In genomic region chr17:21037117-21037803, GRCh38 we compare ENCODE assay signal across 11 cellular contexts. TPM values are rescaled to one million over a fixed set of nuclear protein-coding genes. Genes with fewer than 3 reads are reported as not detected.
A peak's percentile ranks its signal among the peaks of the same experiment; 100 is the strongest.
DNase-seq lines count a peak whose midpoint lies in the region; ATAC-seq and TF ChIP-seq lines count a peak whose summit lies in the region.
"Had no signal": no experiment of that assay in that cellular context is flagged by ENCODE, and none has a peak within 500 bp of the region (broad histone marks: within the 10 kb centered on the region; RNA-seq: fewer than 3 reads in every experiment).

No MANE protein-coding gene starts in this region.

- H3K9me3 Mint-ChIP-seq in CD8-positive, alpha-beta T cell, result no peaks in the 10 kb centered on the region
- no peaks in the 10 kb centered on the region for H3K9me3 Mint-ChIP-seq in chondrocyte (ENCODE audit: low read depth)

- H4K20me1 ChIP-seq in Karpas-422 (ENCODE audit: insufficient read depth, low read depth, low read length), result peaks cover 84% of the 10 kb centered on the region

- no peak overlapping the region for H3K9ac ChIP-seq in Karpas-422 (ENCODE audit: low read length)
- H3K9ac ChIP-seq in parathyroid adenoma, result no peak overlapping the region

- no peaks in the 10 kb centered on the region for H3K9me2 ChIP-seq in Karpas-422 (replicated peaks; ENCODE audit: insufficient read depth, low read length)

- H3K79me2 ChIP-seq in Karpas-422 (ENCODE audit: low read length) (peaks cover 99% of the 10 kb centered on the region), parathyroid adenoma (peaks cover 69% of the 10 kb centered on the region)

- no peaks in the 10 kb centered on the region for H3K27me3 ChIP-seq in CD8-positive, alpha-beta T cell (ENCODE audit: insufficient read depth, low read length)
- H3K27me3 ChIP-seq in Karpas-422 (ENCODE audit: low read length) (no peaks in the 10 kb centered on the region), parathyroid adenoma (ENCODE audit: control insufficient read depth, insufficient read depth, low read length) (no peaks in the 10 kb centered on the region)
- H3K27me3 ChIP-seq: upper lobe of left lung had no signal

- no peak overlapping the region for H3K4me3 ChIP-seq in CD8-positive, alpha-beta T cell (ENCODE audit: low read depth, low read length)
- H3K4me3 ChIP-seq in Karpas-422 (ENCODE audit: low read length), result 0 out of 2 replicates have a peak overlapping the region, but pooled peaks have one; percentile 15
- H3K4me3 ChIP-seq in parathyroid adenoma (ENCODE audit: low read depth, low read length), result no peak overlapping the region
- H3K4me3 ChIP-seq: upper lobe of left lung had no signal

- H2AFZ ChIP-seq in Karpas-422 (ENCODE audit: low read length), result no peak overlapping the region
- no peak overlapping the region for H2AFZ ChIP-seq in parathyroid adenoma

- H3K27ac Mint-ChIP-seq in CD8-positive, alpha-beta T cell, result peak overlapping the region; percentile 29
- peak overlapping the region; percentile 23 for H3K27ac Mint-ChIP-seq in chondrocyte (ENCODE audit: unreplicated experiment)

- no peak overlapping the region for H3K27ac ChIP-seq in CD8-positive, alpha-beta T cell (ENCODE audit: low read depth, low read length)
- H3K27ac ChIP-seq in Karpas-422 (ENCODE audit: low read length) (0 out of 2 replicates have a peak overlapping the region, but pooled peaks have one; percentile 12), parathyroid adenoma (no peak overlapping the region)

- H3K4me1 ChIP-seq in CD8-positive, alpha-beta T cell (ENCODE audit: insufficient read depth, low read length), result peaks cover 67% of the 10 kb centered on the region
- H3K4me1 ChIP-seq in Karpas-422 (ENCODE audit: low read length), result peaks cover 79% of the 10 kb centered on the region
- H3K4me1 ChIP-seq in parathyroid adenoma, result peaks cover 16% of the 10 kb centered on the region

- no peak for DNase-seq in CD8-positive, alpha-beta T cell
- DNase-seq in Karpas-422 (no peak), chondrocyte (ENCODE audit: low spot score) (no peak), globus pallidus (ENCODE audit: low spot score) (no peak), NCI-H2029 treated with DMSO at 0.1 percent for 48 hours (lab: John Stamatoyannopoulos, UW) (no peak), NCI-H2107 treated with DMSO at 0.1 percent for 48 hours (lab: John Stamatoyannopoulos, UW; ENCODE audit: unreplicated experiment) (no peak), HK-2 (ENCODE audit: unreplicated experiment) (no peak)
- DNase-seq: kidney glomerular epithelial cell, NCI-H146, upper lobe of left lung had no signal

- H3K36me3 Mint-ChIP-seq in CD8-positive, alpha-beta T cell, result peaks cover 38% of the 10 kb centered on the region
- H3K36me3 Mint-ChIP-seq in chondrocyte (ENCODE audit: low read depth), result no peaks in the 10 kb centered on the region

- POLR2A ChIA-PET in CD8-positive, alpha-beta T cell (lab: Charles Lee), result no interaction called here

- no peaks in the 10 kb centered on the region for H3K9me3 ChIP-seq in CD8-positive, alpha-beta T cell (ENCODE audit: low read length)
- H3K9me3 ChIP-seq in Karpas-422 (ENCODE audit: low read length) (no peaks in the 10 kb centered on the region), parathyroid adenoma (ENCODE audit: control insufficient read depth, low read length) (no peaks in the 10 kb centered on the region)
- H3K9me3 ChIP-seq: upper lobe of left lung had no signal

- H3K4me1 Mint-ChIP-seq in CD8-positive, alpha-beta T cell (ENCODE audit: low read depth), result peaks cover 76% of the 10 kb centered on the region
- H3K4me1 Mint-ChIP-seq in chondrocyte (ENCODE audit: low read depth), result peaks cover 74% of the 10 kb centered on the region

- no peak overlapping the region for H3K4me3 Mint-ChIP-seq in CD8-positive, alpha-beta T cell
- no peak overlapping the region for H3K4me3 Mint-ChIP-seq in chondrocyte (ENCODE audit: unreplicated experiment)

- ATAC-seq in CD8-positive, alpha-beta T cell, result no peak

- no peak for TF ChIP-seq CTCF in CD8-positive, alpha-beta T cell (IDR thresholded peaks at IDR 0.05)
- TF ChIP-seq CTCF in chondrocyte (IDR thresholded peaks at IDR 0.05), result no peak
- no peak for TF ChIP-seq CTCF in parathyroid adenoma (IDR thresholded peaks at IDR 0.05)

- H3K4me2 ChIP-seq in Karpas-422 (ENCODE audit: low read depth, low read length, poor library complexity, severe bottlenecking), result peak overlapping the region; percentile 52
- peak overlapping the region; percentile 5 for H3K4me2 ChIP-seq in parathyroid adenoma (ENCODE audit: low read length)

- CTCF ChIA-PET in CD8-positive, alpha-beta T cell (lab: Charles Lee), result no interaction called here

- H3K27me3 Mint-ChIP-seq in CD8-positive, alpha-beta T cell (ENCODE audit: low read depth), result no peaks in the 10 kb centered on the region
- no peaks in the 10 kb centered on the region for H3K27me3 Mint-ChIP-seq in chondrocyte (ENCODE audit: low read depth)

- intact Hi-C loops in CD8-positive, alpha-beta T cell (cut with DNase I, micrococcal nuclease), result no loop called here

- peaks cover 3% of the 10 kb centered on the region for H3K36me3 ChIP-seq in CD8-positive, alpha-beta T cell (ENCODE audit: insufficient read depth, low read length)
- H3K36me3 ChIP-seq in Karpas-422 (ENCODE audit: insufficient read depth, low read length), result peaks cover 46% of the 10 kb centered on the region
- no peaks in the 10 kb centered on the region for H3K36me3 ChIP-seq in parathyroid adenoma (ENCODE audit: control insufficient read depth, insufficient read depth, low read length)

RNA-seq across cellular contexts. Expression of gene USP22, which starts 5.6 kb away (rescaled TPM):
- 100 to 1,000 TPM; 177 to 190 TPM for total RNA-seq in CD8-positive, alpha-beta T cell
- total RNA-seq in Karpas-422 (2014; rRNA removed; shearing (Covaris generic); ENCODE audit: low replicate concordance), result 133 and 149 TPM in 2 replicates
- 228 to 248 TPM (median 239 TPM) in 3 replicates for total RNA-seq in chondrocyte
